In the genomic region with DNA sequence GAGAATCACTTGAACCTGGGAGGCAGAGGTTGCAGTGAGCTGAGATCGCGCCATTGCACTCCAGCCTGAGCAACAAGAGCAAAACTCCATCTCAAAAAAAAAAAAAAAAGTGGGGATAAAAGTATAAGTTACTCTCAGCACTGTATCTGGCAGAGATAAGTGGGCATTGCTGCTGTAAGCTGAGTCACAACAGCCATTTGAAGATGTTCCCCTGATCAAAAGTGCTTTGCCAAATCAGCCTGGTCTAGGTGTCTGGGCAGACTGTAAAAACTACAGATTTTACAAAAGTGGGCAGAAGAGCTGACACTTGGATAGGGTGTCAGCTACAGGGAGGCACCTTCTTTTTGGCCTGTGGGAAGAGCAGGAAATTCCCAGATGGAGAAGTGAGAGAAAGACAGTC, we compare ENCODE assay signal across 22 cellular contexts.
DNase-seq lines count a peak whose midpoint lies in the region; ATAC-seq and TF ChIP-seq lines count a peak whose summit lies in the region.
"Had no signal": no experiment of that assay in that cellular context is flagged by ENCODE, and none has a peak within 500 bp of the region (broad histone marks: within the 10 kb centered on the region; RNA-seq: fewer than 3 reads in every experiment).

No MANE protein-coding gene starts in this region.

- TF ChIP-seq CTCF in OCI-LY1 (IDR thresholded peaks at IDR 0.05; ENCODE audit: low read length), result no peak
- no peak for TF ChIP-seq CTCF in BE2C (IDR thresholded peaks at IDR 0.05; ENCODE audit: low read depth, low read length)

- no peak overlapping the region for H3K4me3 ChIP-seq in OCI-LY1 (ENCODE audit: low read depth, low read length, poor library complexity, severe bottlenecking)
- no peak overlapping the region for H3K4me3 ChIP-seq in BE2C (ENCODE audit: low read depth, low read length)
- H3K4me3 ChIP-seq: esophagus muscularis mucosa, gastroesophageal sphincter, mucosa of descending colon had no signal

- no peaks in the 10 kb centered on the region for H4K20me1 ChIP-seq in OCI-LY1 (ENCODE audit: insufficient read depth, low read length)

- H3K27me3 Mint-ChIP-seq in activated naive CD8-positive, alpha-beta T cell treated with anti-CD3 and anti-CD28 coated beads, Interleukin-2, amount 10 ng/mL, durations not matched to agents 7 days and 5 days, result no peaks in the 10 kb centered on the region
- no peaks in the 10 kb centered on the region for H3K27me3 Mint-ChIP-seq in activated naive CD8-positive, alpha-beta T cell treated with anti-CD3 and anti-CD28 coated beads for 36 hours
- no peaks in the 10 kb centered on the region for H3K27me3 Mint-ChIP-seq in effector memory CD8-positive, alpha-beta T cell
- no peaks in the 10 kb centered on the region for H3K27me3 Mint-ChIP-seq in stimulated activated memory B cell treated with anti-CD40 and anti-IgM and Interleukin-4, amounts not matched to agents 10 μg/mL and 1 μg/mL and 100 μg/mL, for 72 hours
- H3K27me3 Mint-ChIP-seq: activated CD4-positive, alpha-beta T cell treated with anti-CD3 and anti-CD28 coated beads, Interleukin-2, amount 10 ng/mL, durations not matched to agents 7 days and 5 days had no signal

- no peak overlapping the region for H3K4me3 Mint-ChIP-seq in activated naive CD8-positive, alpha-beta T cell treated with anti-CD3 and anti-CD28 coated beads, Interleukin-2, amount 10 ng/mL, durations not matched to agents 7 days and 5 days
- no peak overlapping the region for H3K4me3 Mint-ChIP-seq in activated naive CD8-positive, alpha-beta T cell treated with anti-CD3 and anti-CD28 coated beads for 36 hours
- H3K4me3 Mint-ChIP-seq in effector memory CD8-positive, alpha-beta T cell, result no peak overlapping the region
- H3K4me3 Mint-ChIP-seq in stimulated activated memory B cell treated with anti-CD40 and anti-IgM and Interleukin-4, amounts not matched to agents 10 μg/mL and 1 μg/mL and 100 μg/mL, for 72 hours, result no peak overlapping the region
- H3K4me3 Mint-ChIP-seq: activated CD4-positive, alpha-beta T cell treated with anti-CD3 and anti-CD28 coated beads, Interleukin-2, amount 10 ng/mL, durations not matched to agents 7 days and 5 days had no signal

- no peaks in the 10 kb centered on the region for H3K36me3 ChIP-seq in OCI-LY1 (ENCODE audit: insufficient read depth, low read length)
- no peaks in the 10 kb centered on the region for H3K36me3 ChIP-seq in BE2C
- H3K36me3 ChIP-seq: esophagus muscularis mucosa, gastroesophageal sphincter had no signal

- H3K4me1 ChIP-seq in OCI-LY1 (ENCODE audit: insufficient read depth, low read length, severe bottlenecking) (peaks cover 74% of the 10 kb centered on the region), BE2C (no peaks in the 10 kb centered on the region)

- peaks cover 15% of the 10 kb centered on the region for H3K79me2 ChIP-seq in OCI-LY1 (ENCODE audit: insufficient read depth, low read length)

- POLR2A ChIA-PET in activated naive CD8-positive, alpha-beta T cell treated with anti-CD3 and anti-CD28 coated beads, Interleukin-2, amount 10 ng/mL, durations not matched to agents 7 days and 5 days (lab: Charles Lee), result interaction anchor here (0.7 kb wide), 1 partner anchor 11 kb away, joined by 4 read pairs; no protein-coding TSS in a partner anchor

- peak overlapping the region; percentile 19; the same call in 1 of the 2 replicates for H3K9ac ChIP-seq in OCI-LY1 (ENCODE audit: low read length)
- H3K9ac ChIP-seq: SK-N-SH had no signal

- no peaks in the 10 kb centered on the region for H3K9me2 ChIP-seq in OCI-LY1 (ENCODE audit: low read depth, low read length)
- H3K9me2 ChIP-seq: SK-N-SH had no signal

- no peaks in the 10 kb centered on the region for H3K27me3 ChIP-seq in OCI-LY1 (ENCODE audit: insufficient read depth, low read length)
- no peaks in the 10 kb centered on the region for H3K27me3 ChIP-seq in BE2C
- H3K27me3 ChIP-seq: esophagus muscularis mucosa, gastroesophageal sphincter had no signal

- peaks cover 33% of the 10 kb centered on the region for H3K4me1 Mint-ChIP-seq in activated naive CD8-positive, alpha-beta T cell treated with anti-CD3 and anti-CD28 coated beads, Interleukin-2, amount 10 ng/mL, durations not matched to agents 7 days and 5 days
- H3K4me1 Mint-ChIP-seq in activated naive CD8-positive, alpha-beta T cell treated with anti-CD3 and anti-CD28 coated beads for 36 hours, result peaks cover 25% of the 10 kb centered on the region
- H3K4me1 Mint-ChIP-seq in effector memory CD8-positive, alpha-beta T cell (ENCODE audit: low read depth in 2 of 2), result peaks cover 23 to 32% of the 10 kb centered on the region in 2 donors
- H3K4me1 Mint-ChIP-seq in stimulated activated memory B cell treated with anti-CD40 and anti-IgM and Interleukin-4, amounts not matched to agents 10 μg/mL and 1 μg/mL and 100 μg/mL, for 72 hours, result peaks cover 86% of the 10 kb centered on the region

- peaks cover 8% of the 10 kb centered on the region for H3K36me3 Mint-ChIP-seq in activated naive CD8-positive, alpha-beta T cell treated with anti-CD3 and anti-CD28 coated beads, Interleukin-2, amount 10 ng/mL, durations not matched to agents 7 days and 5 days
- H3K36me3 Mint-ChIP-seq in activated naive CD8-positive, alpha-beta T cell treated with anti-CD3 and anti-CD28 coated beads for 36 hours, result peaks cover 1% of the 10 kb centered on the region
- H3K36me3 Mint-ChIP-seq in effector memory CD8-positive, alpha-beta T cell (ENCODE audit: insufficient read depth), result no peaks in the 10 kb centered on the region
- H3K36me3 Mint-ChIP-seq in stimulated activated memory B cell treated with anti-CD40 and anti-IgM and Interleukin-4, amounts not matched to agents 10 μg/mL and 1 μg/mL and 100 μg/mL, for 72 hours, result no peaks in the 10 kb centered on the region

- H3K4me2 ChIP-seq in OCI-LY1 (ENCODE audit: low read length), result peak overlapping the region; percentile 41; the same call in 1 of the 2 replicates
- H3K4me2 ChIP-seq: SK-N-SH had no signal

- no peak overlapping the region for H2AFZ ChIP-seq in OCI-LY1 (ENCODE audit: low read length)

- H3K9me3 Mint-ChIP-seq in activated naive CD8-positive, alpha-beta T cell treated with anti-CD3 and anti-CD28 coated beads, Interleukin-2, amount 10 ng/mL, durations not matched to agents 7 days and 5 days, result no peaks in the 10 kb centered on the region
- no peaks in the 10 kb centered on the region for H3K9me3 Mint-ChIP-seq in activated naive CD8-positive, alpha-beta T cell treated with anti-CD3 and anti-CD28 coated beads for 36 hours
- H3K9me3 Mint-ChIP-seq in effector memory CD8-positive, alpha-beta T cell, result no peaks in the 10 kb centered on the region
- H3K9me3 Mint-ChIP-seq in stimulated activated memory B cell treated with anti-CD40 and anti-IgM and Interleukin-4, amounts not matched to agents 10 μg/mL and 1 μg/mL and 100 μg/mL, for 72 hours, result no peaks in the 10 kb centered on the region
- H3K9me3 Mint-ChIP-seq: activated CD4-positive, alpha-beta T cell treated with anti-CD3 and anti-CD28 coated beads, Interleukin-2, amount 10 ng/mL, durations not matched to agents 7 days and 5 days; activated T-helper 2 cell treated with anti-CD3 and anti-CD28 coated beads, Interferon-gamma antibody, Interleukin-2, Interleukin-4, amounts not matched to agents 10 μg/mL and 5 μg/mL and 100 μg/mL, durations not matched to agents 14 hours and 24 hours and 36 hours had no signal

- DNase-seq in activated naive CD8-positive, alpha-beta T cell treated with anti-CD3 and anti-CD28 coated beads, Interleukin-2, amount 10 ng/mL, durations not matched to agents 7 days and 5 days, result no peak
- DNase-seq in activated naive CD8-positive, alpha-beta T cell treated with anti-CD3 and anti-CD28 coated beads for 36 hours, result no peak
- DNase-seq in effector memory CD8-positive, alpha-beta T cell, result no peak
- DNase-seq in BE2C, result no peak
- no peak for DNase-seq in stimulated activated naive CD4-positive, alpha-beta T cell (lab: John Stamatoyannopoulos, UW)
- DNase-seq: activated CD4-positive, alpha-beta T cell treated with anti-CD3 and anti-CD28 coated beads, Interleukin-2, amount 10 ng/mL, durations not matched to agents 7 days and 5 days; activated CD8-positive, alpha-beta memory T cell treated with anti-CD3 and anti-CD28 coated beads, Interleukin-2, amount 50 U/mL, for 4 hours; effector memory CD4-positive, alpha-beta T cell; EL; mucosa of descending colon; NCI-H1105; NCI-H1930; NCI-H345; SK-N-SH had no signal

- no peaks in the 10 kb centered on the region for H3F3A ChIP-seq in OCI-LY1 (ENCODE audit: insufficient read depth, low read length)

- no peaks in the 10 kb centered on the region for H3K9me3 ChIP-seq in OCI-LY1 (ENCODE audit: low read length)
- no peaks in the 10 kb centered on the region for H3K9me3 ChIP-seq in BE2C
- H3K9me3 ChIP-seq: esophagus muscularis mucosa, gastroesophageal sphincter, mucosa of descending colon, SK-N-SH had no signal

- no peak for ATAC-seq in activated naive CD8-positive, alpha-beta T cell treated with anti-CD3 and anti-CD28 coated beads, Interleukin-2, amount 10 ng/mL, durations not matched to agents 7 days and 5 days (ENCODE audit: low read depth)
- ATAC-seq in effector memory CD8-positive, alpha-beta T cell (replicated peaks), result no peak
- ATAC-seq in stimulated activated memory B cell treated with anti-CD40 and anti-IgM and Interleukin-4, amounts not matched to agents 10 μg/mL and 1 μg/mL and 100 μg/mL, for 72 hours, result no peak
- ATAC-seq in GM18519 (IDR thresholded peaks at IDR 0.05; ENCODE audit: low FRiP score, unreplicated experiment), result no peak
- ATAC-seq: gastroesophageal sphincter, HCT116, sciatic nerve had no signal

- peak overlapping the region; percentile 84 for H3K27ac ChIP-seq in OCI-LY1 (ENCODE audit: low read depth, low read length, poor library complexity, severe bottlenecking)
- H3K27ac ChIP-seq: esophagus muscularis mucosa, gastroesophageal sphincter had no signal

- H3K27ac Mint-ChIP-seq in activated naive CD8-positive, alpha-beta T cell treated with anti-CD3 and anti-CD28 coated beads, Interleukin-2, amount 10 ng/mL, durations not matched to agents 7 days and 5 days, result peak overlapping the region; percentile 52
- H3K27ac Mint-ChIP-seq in activated naive CD8-positive, alpha-beta T cell treated with anti-CD3 and anti-CD28 coated beads for 36 hours, result no peak overlapping the region
- H3K27ac Mint-ChIP-seq in effector memory CD8-positive, alpha-beta T cell, result peak overlapping the region; percentile 66 to 83
- peak overlapping the region; percentile 75 for H3K27ac Mint-ChIP-seq in stimulated activated memory B cell treated with anti-CD40 and anti-IgM and Interleukin-4, amounts not matched to agents 10 μg/mL and 1 μg/mL and 100 μg/mL, for 72 hours
- H3K27ac Mint-ChIP-seq: activated CD4-positive, alpha-beta T cell treated with anti-CD3 and anti-CD28 coated beads, Interleukin-2, amount 10 ng/mL, durations not matched to agents 7 days and 5 days; activated T-helper 2 cell treated with anti-CD3 and anti-CD28 coated beads, Interferon-gamma antibody, Interleukin-2, Interleukin-4, amounts not matched to agents 10 μg/mL and 5 μg/mL and 100 μg/mL, durations not matched to agents 14 hours and 24 hours and 36 hours had no signal
